17 cellular contexts compared by ENCODE assay signal in the genomic region with DNA sequence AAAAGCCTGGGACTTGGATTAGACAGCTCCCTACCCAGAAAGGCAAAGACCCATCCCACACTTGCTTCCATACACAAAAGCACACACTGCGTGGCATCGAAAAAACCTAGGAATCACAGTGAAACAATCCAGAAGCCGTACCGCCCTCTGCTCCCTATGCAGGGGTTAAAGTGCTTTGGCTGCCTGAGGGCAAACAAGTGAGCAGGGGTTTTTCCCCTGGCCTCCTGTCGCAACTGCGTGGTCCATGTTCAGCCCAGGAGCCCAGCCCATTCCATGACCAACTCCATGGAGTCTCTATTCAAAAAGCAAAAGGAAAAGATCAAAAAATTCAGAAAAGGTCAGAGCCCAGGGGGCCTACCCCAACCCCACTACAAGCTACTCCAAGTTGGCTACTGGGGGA. TPM values are rescaled to one million over a fixed set of nuclear protein-coding genes. Genes with fewer than 3 reads are reported as not detected.
DNase-seq lines count a peak whose midpoint lies in the region; ATAC-seq, FAIRE-seq and TF ChIP-seq lines count a peak whose summit lies in the region.
"Had no signal": no experiment of that assay in that cellular context is flagged by ENCODE, and none has a peak within 500 bp of the region (broad histone marks: within the 10 kb centered on the region; RNA-seq: fewer than 3 reads in every experiment).

No MANE protein-coding gene starts in this region.

- H3K9ac ChIP-seq in HepG2 (ENCODE audit: insufficient read depth, low read depth, low read length), result no peak overlapping the region

- peaks cover 11% of the 10 kb centered on the region; the same call in 1 of the 2 replicates for H4K20me1 ChIP-seq in HepG2 (ENCODE audit: insufficient read depth, low read length)

- TF ChIP-seq RAD21 in HepG2 (CRISPR knock-in tag; IDR thresholded peaks at IDR 0.05), result no peak

- FAIRE-seq in HepG2 (lab: Jason Lieb, UNC), result peak; percentile 48

- no peak for TF ChIP-seq CTCF in CD8-positive, alpha-beta T cell (IDR thresholded peaks at IDR 0.05)
- TF ChIP-seq CTCF in activated B cell treated with CpG ODN at 0.5 μM for 24 hours (IDR thresholded peaks at IDR 0.05) (no peak), HepG2 (CRISPR knock-in tag; IDR thresholded peaks at IDR 0.05) (no peak)

- peaks cover 77% of the 10 kb centered on the region for H3K36me3 Mint-ChIP-seq in CD8-positive, alpha-beta T cell
- H3K36me3 Mint-ChIP-seq in activated B cell treated with CpG ODN at 0.5 μM for 24 hours (ENCODE audit: low read depth), result peaks cover 40% of the 10 kb centered on the region

- in situ Hi-C loops in HepG2 (cut with HindIII; ENCODE audit: extremely low pct_ligation_motif_present, low pct_unique_long_range_greater_than_20kb), result loop anchor here (5.0 kb wide), 1 partner anchor 50 kb away; no protein-coding TSS in a partner anchor

- no peaks in the 10 kb centered on the region for H3K27me3 ChIP-seq in CD8-positive, alpha-beta T cell (ENCODE audit: insufficient read depth, low read length)
- H3K27me3 ChIP-seq in HepG2 (ENCODE audit: control insufficient read depth in 1 of 2, insufficient read depth in 2 of 2, low read length in 2 of 2), result no peaks in the 10 kb centered on the region; a peak in 1 of 5 replicates
- H3K27me3 ChIP-seq: tibial artery had no signal

- peak overlapping the region; percentile 91 for H3K27ac Mint-ChIP-seq in CD8-positive, alpha-beta T cell
- peak overlapping the region; percentile 76 for H3K27ac Mint-ChIP-seq in activated B cell treated with CpG ODN at 0.5 μM for 24 hours
- H3K27ac Mint-ChIP-seq: endodermal cell had no signal

- TF ChIP-seq EP300 in HepG2 (IDR thresholded peaks at IDR 0.05; ENCODE audit: low read depth in 2 of 2, low read length in 2 of 2) (0 out of 4 replicates have a peak, but pooled peaks of 1 of the 2 experiments have one; percentile 10), HepG2 (CRISPR knock-in tag; IDR thresholded peaks at IDR 0.05; ENCODE audit: borderline replicate concordance) (no peak)

- H3K27me3 Mint-ChIP-seq in CD8-positive, alpha-beta T cell (ENCODE audit: low read depth), result no peaks in the 10 kb centered on the region
- no peaks in the 10 kb centered on the region for H3K27me3 Mint-ChIP-seq in activated B cell treated with CpG ODN at 0.5 μM for 24 hours

- no peak for ATAC-seq in CD8-positive, alpha-beta T cell
- ATAC-seq in activated B cell treated with CpG ODN at 0.5 μM for 24 hours (ENCODE audit: low read depth), result no peak
- ATAC-seq in HepG2, result no peak
- ATAC-seq: left ventricle myocardium superior had no signal

- CTCF ChIA-PET in CD8-positive, alpha-beta T cell (lab: Charles Lee), result interaction anchor here (0.6 to 0.8 kb wide), 2 partner anchors 192 to 299 kb away, joined by 3 to 4 read pairs; no protein-coding TSS in a partner anchor
- CTCF ChIA-PET in activated B cell treated with CpG ODN at 0.5 μM for 24 hours (lab: Charles Lee), result no interaction called here
- CTCF ChIA-PET in HepG2 (lab: Yijun Ruan, JAX; ENCODE audit: low intra/inter-chr PET ratio, low total read pairs), result no interaction called here

- intact Hi-C loops in CD8-positive, alpha-beta T cell (cut with DNase I, micrococcal nuclease), result no loop called here
- intact Hi-C loops in activated B cell treated with CpG ODN at 0.5 μM for 24 hours (cut with micrococcal nuclease), result loop anchor here (10.0 kb wide), 1 partner anchor 363 kb away; the partner anchor contains the start of gene CDC6
- intact Hi-C loops in HepG2 (cut with micrococcal nuclease; ENCODE audit: unreplicated experiment), result loop anchor here (10.0 kb wide), 1 partner anchor 183 kb away; the partner anchor contains the start of gene NR1D1

- H3K9me3 ChIP-seq in CD8-positive, alpha-beta T cell (ENCODE audit: low read length), result no peaks in the 10 kb centered on the region
- no peaks in the 10 kb centered on the region for H3K9me3 ChIP-seq in HepG2 (ENCODE audit: low read length)
- H3K9me3 ChIP-seq: tibial artery had no signal

- peaks cover 23% of the 10 kb centered on the region for H3K36me3 ChIP-seq in CD8-positive, alpha-beta T cell (ENCODE audit: insufficient read depth, low read length)
- peaks cover 25 to 26% of the 10 kb centered on the region in 2 experiments for H3K36me3 ChIP-seq in HepG2 (replicated peaks in 1 of 2; ENCODE audit: control insufficient read depth in 1 of 2, insufficient read depth in 2 of 2, low read length in 2 of 2)

- H2AFZ ChIP-seq in HepG2 (ENCODE audit: low read length), result no peak overlapping the region
- H2AFZ ChIP-seq: PC-9 had no signal

- peak overlapping the region; percentile 63 for H3K4me3 Mint-ChIP-seq in CD8-positive, alpha-beta T cell
- no peak overlapping the region for H3K4me3 Mint-ChIP-seq in activated B cell treated with CpG ODN at 0.5 μM for 24 hours
- H3K4me3 Mint-ChIP-seq: endodermal cell had no signal

- peak overlapping the region; percentile 43 for H3K27ac ChIP-seq in CD8-positive, alpha-beta T cell (ENCODE audit: low read depth, low read length)
- peak overlapping the region; percentile 93 for H3K27ac ChIP-seq in HepG2 (ENCODE audit: extremely low read length, insufficient read depth, low read length)
- H3K27ac ChIP-seq: PC-9, tibial artery had no signal

- peaks cover 81% of the 10 kb centered on the region for H3K4me1 ChIP-seq in CD8-positive, alpha-beta T cell (ENCODE audit: insufficient read depth, low read length)
- H3K4me1 ChIP-seq in HepG2 (ENCODE audit: insufficient read depth, low read length), result peaks cover 89% of the 10 kb centered on the region

- H3K4me1 Mint-ChIP-seq in CD8-positive, alpha-beta T cell (ENCODE audit: low read depth), result peaks cover 77% of the 10 kb centered on the region
- H3K4me1 Mint-ChIP-seq in activated B cell treated with CpG ODN at 0.5 μM for 24 hours, result peaks cover 51% of the 10 kb centered on the region

- DNase-seq in CD8-positive, alpha-beta T cell, result no peak
- DNase-seq in activated B cell treated with CpG ODN at 0.5 μM for 24 hours, result no peak
- DNase-seq in HepG2 (ENCODE audit: low spot score), result no peak
- DNase-seq in activated gamma-delta T cell (lab: John Stamatoyannopoulos, UW), result no peak
- no peak for DNase-seq in NCI-H1436 treated with DMSO at 0.1 percent for 48 hours (lab: John Stamatoyannopoulos, UW)
- DNase-seq: activated gamma-delta T cell treated with Interleukin-2 at 50 U/mL for 16 hours, endodermal cell, left ventricle myocardium superior, MM.1S, NCI-H1930, NCI-H524, PC-9, tibial artery had no signal

- H3K4me3 ChIP-seq in CD8-positive, alpha-beta T cell (ENCODE audit: low read depth, low read length), result peak overlapping the region; percentile 24
- H3K4me3 ChIP-seq in HepG2 (replicated peaks in 1 of 3; ENCODE audit: insufficient read depth in 1 of 3, low read depth in 2 of 3, low read length in 3 of 3), result peak overlapping the region in 1 of 3 experiments; percentile 1; a peak in 1 of 6 replicates
- H3K4me3 ChIP-seq: PC-9, tibial artery had no signal

- POLR2A ChIA-PET in CD8-positive, alpha-beta T cell (lab: Charles Lee), result no interaction called here
- POLR2A ChIA-PET in activated B cell treated with CpG ODN at 0.5 μM for 24 hours (lab: Charles Lee) (no interaction called here), HepG2 (lab: Yijun Ruan, JAX) (interaction anchor here (0.5 to 2.3 kb wide), 3 partner anchors 17 to 219 kb away, joined by 3 to 8 read pairs (median 3); no protein-coding TSS in a partner anchor)

- peaks cover 46% of the 10 kb centered on the region for H3K79me2 ChIP-seq in HepG2 (ENCODE audit: insufficient read depth, low read length)

- peak overlapping the region; percentile 23; the same call in 1 of the 2 replicates for H3K4me2 ChIP-seq in HepG2 (ENCODE audit: low read depth, low read length)
- H3K4me2 ChIP-seq: PC-9 had no signal

- no peaks in the 10 kb centered on the region for H3K9me3 Mint-ChIP-seq in CD8-positive, alpha-beta T cell
- H3K9me3 Mint-ChIP-seq in activated B cell treated with CpG ODN at 0.5 μM for 24 hours, result no peaks in the 10 kb centered on the region
- H3K9me3 Mint-ChIP-seq: endodermal cell had no signal

- BruUV-seq in HepG2 (replicated peaks; lab: Mats Ljungman, UMichigan), result no TSS peak

- no peak for TF ChIP-seq POLR2A in HepG2 (IDR thresholded peaks at IDR 0.05; ENCODE audit: insufficient read depth in 1 of 2, low read depth in 2 of 2, low read length in 2 of 2)

- 43% methylated on average over 6 of the region's 6 CpGs for WGBS in HepG2 (ENCODE audit: low lambda C conversion rate)

RNA-seq across cellular contexts. Expression of gene GSDMB, which starts 3.6 kb away (rescaled TPM):
- 10 to 100 TPM; 25.3 to 25.4 TPM for total RNA-seq in CD8-positive, alpha-beta T cell
- total RNA-seq in activated B cell treated with CpG ODN at 0.5 μM for 24 hours (10.3 and 11.7 TPM in 2 replicates), HepG2 (2016; rRNA removed; fragmentation: Illumina TruSeq; extraction: Trizol) (0.70 and 3.3 TPM in 2 replicates)
- 0.44 and 0.51 TPM in 2 replicates for total RNA-seq in HepG2 (2016; cell fraction: cytosol; rRNA removed; fragmentation: Illumina TruSeq; extraction: Trizol; ENCODE audit: low read depth)
- 0.76 and 2.9 TPM in 2 replicates for total RNA-seq in HepG2 (2016; cell fraction: insoluble cytoplasmic fraction; rRNA removed; fragmentation: Illumina TruSeq; extraction: Trizol)
- total RNA-seq in HepG2 (2016; cell fraction: membrane; rRNA removed; fragmentation: Illumina TruSeq; extraction: Trizol), result 0.31 and 0.62 TPM in 2 replicates
- 8.3 and 9.3 TPM in 2 replicates for total RNA-seq in HepG2 (2016; cell fraction: nucleus; rRNA removed; fragmentation: Illumina TruSeq; extraction: Trizol)
- polyA plus RNA-seq in HepG2 (2011; rRNA removed), result 30.4 and 39.4 TPM in 2 replicates
- 3.7 and 4.3 TPM in 2 replicates for polyA plus RNA-seq in HepG2 (2011; cell fraction: cytosol; rRNA removed)
- 140 and 180 TPM in 2 replicates for polyA plus RNA-seq in HepG2 (2011; cell fraction: nucleus; rRNA removed)
- 36.5 and 54.8 TPM in 2 replicates for polyA plus RNA-seq in HepG2 (2012)
- polyA plus RNA-seq in HepG2 (2016; cell fraction: cytosol; fragmentation: Illumina TruSeq; extraction: Trizol; ENCODE audit: low read depth), result 0.33 and 0.52 TPM in 2 replicates
- 0.73 and 1.2 TPM in 2 replicates for polyA plus RNA-seq in HepG2 (2016; cell fraction: insoluble cytoplasmic fraction; fragmentation: Illumina TruSeq; extraction: Trizol; ENCODE audit: low read depth)
- 0.26 and 0.35 TPM in 2 replicates for polyA plus RNA-seq in HepG2 (2016; cell fraction: membrane; fragmentation: Illumina TruSeq; extraction: Trizol; ENCODE audit: low read depth)
- polyA plus RNA-seq in HepG2 (2016; cell fraction: nucleus; fragmentation: Illumina TruSeq; extraction: Trizol; ENCODE audit: insufficient read depth, low read depth), result 21.8 and 24.9 TPM in 2 replicates
- polyA minus RNA-seq in HepG2 (2011; rRNA and poly(A)+ RNA removed; ENCODE audit: low replicate concordance), result 4.9 and 23.3 TPM in 2 replicates
- 1.1 and 1.5 TPM in 2 replicates for polyA minus RNA-seq in HepG2 (2011; cell fraction: cytosol; rRNA and poly(A)+ RNA removed)
- polyA minus RNA-seq in HepG2 (2011; cell fraction: nucleus; rRNA and poly(A)+ RNA removed), result 42.0 and 56.2 TPM in 2 replicates

RNA-seq across cellular contexts. Expression of gene ORMDL3, which starts 5.4 kb away (rescaled TPM):
- 100 to 1,000 TPM; 136 to 140 TPM for total RNA-seq in CD8-positive, alpha-beta T cell
- total RNA-seq in activated B cell treated with CpG ODN at 0.5 μM for 24 hours, result 38.5 and 49.1 TPM in 2 replicates
- 125 and 181 TPM in 2 replicates for total RNA-seq in HepG2 (2016; rRNA removed; fragmentation: Illumina TruSeq; extraction: Trizol)
- 52.8 and 58.2 TPM in 2 replicates for total RNA-seq in HepG2 (2016; cell fraction: cytosol; rRNA removed; fragmentation: Illumina TruSeq; extraction: Trizol; ENCODE audit: low read depth)
- total RNA-seq in HepG2 (2016; cell fraction: insoluble cytoplasmic fraction; rRNA removed; fragmentation: Illumina TruSeq; extraction: Trizol), result 110 and 214 TPM in 2 replicates
- total RNA-seq in HepG2 (2016; cell fraction: membrane; rRNA removed; fragmentation: Illumina TruSeq; extraction: Trizol), result 136 and 143 TPM in 2 replicates
- 112 and 134 TPM in 2 replicates for total RNA-seq in HepG2 (2016; cell fraction: nucleus; rRNA removed; fragmentation: Illumina TruSeq; extraction: Trizol)
- 384 and 546 TPM in 2 replicates for polyA plus RNA-seq in HepG2 (2011; rRNA removed)
- polyA plus RNA-seq in HepG2 (2011; cell fraction: cytosol; rRNA removed), result 330 and 331 TPM in 2 replicates
- polyA plus RNA-seq in HepG2 (2011; cell fraction: nucleus; rRNA removed), result 319 and 431 TPM in 2 replicates
- 176 and 292 TPM in 2 replicates for polyA plus RNA-seq in HepG2 (2012)
- 35.1 and 42.1 TPM in 2 replicates for polyA plus RNA-seq in HepG2 (2016; cell fraction: cytosol; fragmentation: Illumina TruSeq; extraction: Trizol; ENCODE audit: low read depth)
- 81.8 and 96.3 TPM in 2 replicates for polyA plus RNA-seq in HepG2 (2016; cell fraction: insoluble cytoplasmic fraction; fragmentation: Illumina TruSeq; extraction: Trizol; ENCODE audit: low read depth)
- polyA plus RNA-seq in HepG2 (2016; cell fraction: membrane; fragmentation: Illumina TruSeq; extraction: Trizol; ENCODE audit: low read depth), result 72.9 and 81.6 TPM in 2 replicates
- polyA plus RNA-seq in HepG2 (2016; cell fraction: nucleus; fragmentation: Illumina TruSeq; extraction: Trizol; ENCODE audit: insufficient read depth, low read depth), result 169 and 170 TPM in 2 replicates
- polyA minus RNA-seq in HepG2 (2011; rRNA and poly(A)+ RNA removed; ENCODE audit: low replicate concordance), result 76.0 and 1,167 TPM in 2 replicates
- 115 and 192 TPM in 2 replicates for polyA minus RNA-seq in HepG2 (2011; cell fraction: cytosol; rRNA and poly(A)+ RNA removed)
- 79.2 and 94.6 TPM in 2 replicates for polyA minus RNA-seq in HepG2 (2011; cell fraction: nucleus; rRNA and poly(A)+ RNA removed)

RNA-seq across cellular contexts. Expression of gene LRRC3C, which starts 5.5 kb away (rescaled TPM):
- not detected for total RNA-seq in CD8-positive, alpha-beta T cell
- total RNA-seq in activated B cell treated with CpG ODN at 0.5 μM for 24 hours, result not detected in 2 replicates
- not detected in 2 replicates for total RNA-seq in HepG2 (2016; rRNA removed; fragmentation: Illumina TruSeq; extraction: Trizol)
- total RNA-seq in HepG2 (2016; cell fraction: cytosol; rRNA removed; fragmentation: Illumina TruSeq; extraction: Trizol; ENCODE audit: low read depth), result not detected in 2 replicates
- not detected in 2 replicates for total RNA-seq in HepG2 (2016; cell fraction: insoluble cytoplasmic fraction; rRNA removed; fragmentation: Illumina TruSeq; extraction: Trizol)
- total RNA-seq in HepG2 (2016; cell fraction: membrane; rRNA removed; fragmentation: Illumina TruSeq; extraction: Trizol), result not detected in 2 replicates
- total RNA-seq in HepG2 (2016; cell fraction: nucleus; rRNA removed; fragmentation: Illumina TruSeq; extraction: Trizol), result not detected in 2 replicates
- polyA plus RNA-seq in HepG2 (2011; rRNA removed), result 0.10 and 0.17 TPM in 2 replicates
- 0.11 TPM in 1 of 2 replicates, not detected in the other for polyA plus RNA-seq in HepG2 (2011; cell fraction: cytosol; rRNA removed)
- polyA plus RNA-seq in HepG2 (2011; cell fraction: nucleus; rRNA removed), result not detected in 2 replicates
- polyA plus RNA-seq in HepG2 (2012), result not detected in 2 replicates
- polyA plus RNA-seq in HepG2 (2016; cell fraction: cytosol; fragmentation: Illumina TruSeq; extraction: Trizol; ENCODE audit: low read depth), result not detected in 2 replicates
- polyA plus RNA-seq in HepG2 (2016; cell fraction: insoluble cytoplasmic fraction; fragmentation: Illumina TruSeq; extraction: Trizol; ENCODE audit: low read depth), result not detected in 2 replicates
- not detected in 2 replicates for polyA plus RNA-seq in HepG2 (2016; cell fraction: membrane; fragmentation: Illumina TruSeq; extraction: Trizol; ENCODE audit: low read depth)
- polyA plus RNA-seq in HepG2 (2016; cell fraction: nucleus; fragmentation: Illumina TruSeq; extraction: Trizol; ENCODE audit: insufficient read depth, low read depth), result not detected in 2 replicates
- polyA minus RNA-seq in HepG2 (2011; rRNA and poly(A)+ RNA removed; ENCODE audit: low replicate concordance), result 0.24 TPM in 1 of 2 replicates, not detected in the other
- not detected in 2 replicates for polyA minus RNA-seq in HepG2 (2011; cell fraction: cytosol; rRNA and poly(A)+ RNA removed)
- not detected in 2 replicates for polyA minus RNA-seq in HepG2 (2011; cell fraction: nucleus; rRNA and poly(A)+ RNA removed)
- total RNA-seq: cardiac septum, Daoy, endodermal cell, H4, left ventricle myocardium superior, PC-9 had no signal
- polyA plus RNA-seq: neural cell had no signal

RNA-seq across cellular contexts. Expression of gene GSDMA, which starts 40.8 kb away (rescaled TPM):
- total RNA-seq in CD8-positive, alpha-beta T cell, result under 1 TPM; 0.41 to 0.78 TPM
- total RNA-seq in activated B cell treated with CpG ODN at 0.5 μM for 24 hours, result not detected in 2 replicates
- total RNA-seq in HepG2 (2016; rRNA removed; fragmentation: Illumina TruSeq; extraction: Trizol), result not detected in 2 replicates
- not detected in 2 replicates for total RNA-seq in HepG2 (2016; cell fraction: cytosol; rRNA removed; fragmentation: Illumina TruSeq; extraction: Trizol; ENCODE audit: low read depth)
- not detected in 2 replicates for total RNA-seq in HepG2 (2016; cell fraction: insoluble cytoplasmic fraction; rRNA removed; fragmentation: Illumina TruSeq; extraction: Trizol)
- not detected in 2 replicates for total RNA-seq in HepG2 (2016; cell fraction: membrane; rRNA removed; fragmentation: Illumina TruSeq; extraction: Trizol)
- not detected in 2 replicates for total RNA-seq in HepG2 (2016; cell fraction: nucleus; rRNA removed; fragmentation: Illumina TruSeq; extraction: Trizol)
- polyA plus RNA-seq in HepG2 (2011; rRNA removed), result 0.07 TPM in 1 of 2 replicates, not detected in the other
- 0.08 TPM in 1 of 2 replicates, not detected in the other for polyA plus RNA-seq in HepG2 (2011; cell fraction: cytosol; rRNA removed)
- not detected in 2 replicates for polyA plus RNA-seq in HepG2 (2011; cell fraction: nucleus; rRNA removed)
- polyA plus RNA-seq in HepG2 (2012), result not detected in 2 replicates
- polyA plus RNA-seq in HepG2 (2016; cell fraction: cytosol; fragmentation: Illumina TruSeq; extraction: Trizol; ENCODE audit: low read depth), result not detected in 2 replicates
- not detected in 2 replicates for polyA plus RNA-seq in HepG2 (2016; cell fraction: insoluble cytoplasmic fraction; fragmentation: Illumina TruSeq; extraction: Trizol; ENCODE audit: low read depth)
- polyA plus RNA-seq in HepG2 (2016; cell fraction: membrane; fragmentation: Illumina TruSeq; extraction: Trizol; ENCODE audit: low read depth), result not detected in 2 replicates
- not detected in 2 replicates for polyA plus RNA-seq in HepG2 (2016; cell fraction: nucleus; fragmentation: Illumina TruSeq; extraction: Trizol; ENCODE audit: insufficient read depth, low read depth)
- polyA minus RNA-seq in HepG2 (2011; rRNA and poly(A)+ RNA removed; ENCODE audit: low replicate concordance), result not detected in 2 replicates
- not detected in 2 replicates for polyA minus RNA-seq in HepG2 (2011; cell fraction: cytosol; rRNA and poly(A)+ RNA removed)
- polyA minus RNA-seq in HepG2 (2011; cell fraction: nucleus; rRNA and poly(A)+ RNA removed), result not detected in 2 replicates
- total RNA-seq: Daoy, endodermal cell, H4 had no signal
- polyA plus RNA-seq: neural cell had no signal

RNA-seq across cellular contexts. Expression of gene ZPBP2, which starts 54.0 kb away (rescaled TPM):
- not detected for total RNA-seq in CD8-positive, alpha-beta T cell
- total RNA-seq in activated B cell treated with CpG ODN at 0.5 μM for 24 hours (1.2 and 1.6 TPM in 2 replicates), HepG2 (2016; rRNA removed; fragmentation: Illumina TruSeq; extraction: Trizol) (not detected in 2 replicates)
- total RNA-seq in HepG2 (2016; cell fraction: cytosol; rRNA removed; fragmentation: Illumina TruSeq; extraction: Trizol; ENCODE audit: low read depth), result not detected in 2 replicates
- total RNA-seq in HepG2 (2016; cell fraction: insoluble cytoplasmic fraction; rRNA removed; fragmentation: Illumina TruSeq; extraction: Trizol), result not detected in 2 replicates
- not detected in 2 replicates for total RNA-seq in HepG2 (2016; cell fraction: membrane; rRNA removed; fragmentation: Illumina TruSeq; extraction: Trizol)
- not detected in 2 replicates for total RNA-seq in HepG2 (2016; cell fraction: nucleus; rRNA removed; fragmentation: Illumina TruSeq; extraction: Trizol)
- polyA plus RNA-seq in HepG2 (2011; rRNA removed), result not detected in 2 replicates
- polyA plus RNA-seq in HepG2 (2011; cell fraction: cytosol; rRNA removed), result not detected in 2 replicates
- not detected in 2 replicates for polyA plus RNA-seq in HepG2 (2011; cell fraction: nucleus; rRNA removed)
- not detected in 2 replicates for polyA plus RNA-seq in HepG2 (2012)
- polyA plus RNA-seq in HepG2 (2016; cell fraction: cytosol; fragmentation: Illumina TruSeq; extraction: Trizol; ENCODE audit: low read depth), result not detected in 2 replicates
- polyA plus RNA-seq in HepG2 (2016; cell fraction: insoluble cytoplasmic fraction; fragmentation: Illumina TruSeq; extraction: Trizol; ENCODE audit: low read depth), result not detected in 2 replicates
- polyA plus RNA-seq in HepG2 (2016; cell fraction: membrane; fragmentation: Illumina TruSeq; extraction: Trizol; ENCODE audit: low read depth), result not detected in 2 replicates
- not detected in 2 replicates for polyA plus RNA-seq in HepG2 (2016; cell fraction: nucleus; fragmentation: Illumina TruSeq; extraction: Trizol; ENCODE audit: insufficient read depth, low read depth)
- polyA minus RNA-seq in HepG2 (2011; rRNA and poly(A)+ RNA removed; ENCODE audit: low replicate concordance), result not detected in 2 replicates
- polyA minus RNA-seq in HepG2 (2011; cell fraction: cytosol; rRNA and poly(A)+ RNA removed), result not detected in 2 replicates
- not detected in 2 replicates for polyA minus RNA-seq in HepG2 (2011; cell fraction: nucleus; rRNA and poly(A)+ RNA removed)
- total RNA-seq: cardiac septum, Daoy, endodermal cell, H4, left ventricle myocardium superior, PC-9 had no signal
- polyA plus RNA-seq: neural cell had no signal

Comparison
In these comparisons a context has a peak if more than half of its experiments do, and no peak if none do; other contexts are left out.
1. intact Hi-C loops: an anchor here in activated B cell treated with CpG ODN at 0.5 μM for 24 hours (10.0 kb wide) and HepG2 (10.0 kb wide); none called in CD8-positive, alpha-beta T cell.